Comparison of ENCODE assay signal across 21 cellular contexts in the genomic region with DNA sequence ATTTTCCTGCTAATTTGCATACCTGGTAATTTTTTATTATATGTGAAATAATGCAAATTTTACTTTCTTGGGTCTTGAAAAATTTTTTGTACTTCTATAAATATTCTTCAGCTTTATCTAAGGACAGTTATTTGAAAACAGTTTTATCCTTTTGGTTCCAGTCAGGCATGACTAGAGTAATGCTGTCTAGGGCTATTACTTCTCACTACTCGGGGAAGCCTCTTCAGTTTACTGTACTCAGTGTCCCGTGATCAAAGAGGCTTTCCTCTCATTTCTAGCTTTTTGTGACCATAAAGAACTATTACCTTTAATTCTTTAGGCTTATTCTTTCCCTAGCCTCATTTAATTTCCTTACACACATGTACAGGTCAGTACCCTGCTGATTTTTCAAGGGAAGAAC.
DNase-seq lines count a peak whose midpoint lies in the region; ATAC-seq and TF ChIP-seq lines count a peak whose summit lies in the region.
"Had no signal": no experiment of that assay in that cellular context is flagged by ENCODE, and none has a peak within 500 bp of the region (broad histone marks: within the 10 kb centered on the region; RNA-seq: fewer than 3 reads in every experiment).

No MANE protein-coding gene starts in this region.

- H3K79me2 ChIP-seq in neural progenitor cell (ENCODE audit: low read depth) (no peaks in the 10 kb centered on the region), GM23338 (replicated peaks; ENCODE audit: insufficient read depth) (no peaks in the 10 kb centered on the region), mammary epithelial cell (ENCODE audit: insufficient read depth, low read length) (no peaks in the 10 kb centered on the region)

- in situ Hi-C loops in mammary epithelial cell (cut with MboI; ENCODE audit: low sequenced_read_pairs in 2 of 2) = loop anchor here (10.0 to 25.0 kb wide), 3 partner anchors 627 to 1321 kb away; no protein-coding TSS in a partner anchor

- peaks cover 7% of the 10 kb centered on the region for H3K9me3 Mint-ChIP-seq in activated B cell treated with CpG ODN at 0.5 μM for 24 hours
- peaks cover 9% of the 10 kb centered on the region for H3K9me3 Mint-ChIP-seq in neural progenitor cell
- H3K9me3 Mint-ChIP-seq in GM23338 = peaks cover 8% of the 10 kb centered on the region; the same call in 2 of the 3 replicates
- H3K9me3 Mint-ChIP-seq in activated T-cell treated with anti-CD3 and anti-CD28 coated beads, Interleukin-2, amount 50 U/mL, for 24 hours = peaks cover 3% of the 10 kb centered on the region

- ATAC-seq in activated B cell treated with CpG ODN at 0.5 μM for 24 hours (ENCODE audit: low read depth) (peak; percentile 60), GM23338 (no peak)
- ATAC-seq: A549, HCT116, HepG2 had no signal

- H3K4me2 ChIP-seq in neural progenitor cell = no peak overlapping the region
- no peak overlapping the region for H3K4me2 ChIP-seq in GM23338
- no peak overlapping the region for H3K4me2 ChIP-seq in mammary epithelial cell (ENCODE audit: insufficient read depth, low read depth, low read length)
- H3K4me2 ChIP-seq: A549 had no signal

- H3K9ac ChIP-seq in neural progenitor cell = no peak overlapping the region
- H3K9ac ChIP-seq in mammary epithelial cell (ENCODE audit: insufficient read depth, low read length) = no peak overlapping the region

- no peaks in the 10 kb centered on the region for H3K9me2 ChIP-seq in GM23338 (ENCODE audit: insufficient read depth)

- H3K4me1 ChIP-seq in neural progenitor cell = no peaks in the 10 kb centered on the region
- no peaks in the 10 kb centered on the region for H3K4me1 ChIP-seq in GM23338 (ENCODE audit: insufficient read depth)
- no peaks in the 10 kb centered on the region for H3K4me1 ChIP-seq in mammary epithelial cell (ENCODE audit: insufficient read depth, low read length)
- H3K4me1 ChIP-seq: A549 had no signal

- POLR2A ChIA-PET in activated B cell treated with CpG ODN at 0.5 μM for 24 hours (lab: Charles Lee) = interaction anchor here (0.8 kb wide), 1 partner anchor 123 kb away, joined by 3 read pairs; no protein-coding TSS in a partner anchor

- intact Hi-C loops in activated B cell treated with CpG ODN at 0.5 μM for 24 hours (cut with micrococcal nuclease) = loop anchor here (2.0 to 5.0 kb wide), 2 partner anchors 401 to 1694 kb away; a partner anchor contains a TSS
- intact Hi-C loops in mammary epithelial cell (cut with micrococcal nuclease) = no loop called here

- H4K20me1 ChIP-seq in neural progenitor cell (ENCODE audit: low read depth) = no peaks in the 10 kb centered on the region
- no peaks in the 10 kb centered on the region for H4K20me1 ChIP-seq in GM23338 (replicated peaks; ENCODE audit: insufficient read depth)
- no peaks in the 10 kb centered on the region for H4K20me1 ChIP-seq in mammary epithelial cell (ENCODE audit: insufficient read depth, low read length)

- H3K27me3 Mint-ChIP-seq in activated B cell treated with CpG ODN at 0.5 μM for 24 hours (no peaks in the 10 kb centered on the region), neural progenitor cell (ENCODE audit: insufficient read depth, low read depth) (peaks cover 3% of the 10 kb centered on the region), GM23338 (ENCODE audit: insufficient read depth, low read depth, poor library complexity) (no peaks in the 10 kb centered on the region)
- H3K27me3 Mint-ChIP-seq in activated T-cell treated with anti-CD3 and anti-CD28 coated beads, Interleukin-2, amount 50 U/mL, for 24 hours = peaks cover 17% of the 10 kb centered on the region
- H3K27me3 Mint-ChIP-seq: IgD-negative memory B cell had no signal

- H3K9me3 ChIP-seq in neural progenitor cell (ENCODE audit: low read depth) (no peaks in the 10 kb centered on the region), mammary epithelial cell (replicated peaks; ENCODE audit: insufficient read depth, low read length) (no peaks in the 10 kb centered on the region)

- H2AFZ ChIP-seq in neural progenitor cell (replicated peaks) (peak overlapping the region; percentile 12), GM23338 (no peak overlapping the region), mammary epithelial cell (ENCODE audit: low read depth, low read length) (no peak overlapping the region)

- H3F3A ChIP-seq in neural progenitor cell (ENCODE audit: low read depth) (no peaks in the 10 kb centered on the region), GM23338 (replicated peaks; ENCODE audit: low read depth) (no peaks in the 10 kb centered on the region)

- H3K27me3 ChIP-seq in neural progenitor cell (no peaks in the 10 kb centered on the region), GM23338 (ENCODE audit: insufficient read depth) (no peaks in the 10 kb centered on the region), mammary epithelial cell (ENCODE audit: insufficient read depth, low read length) (no peaks in the 10 kb centered on the region)

- H3K27ac ChIP-seq in neural progenitor cell (no peak overlapping the region), GM23338 (ENCODE audit: low read depth) (no peak overlapping the region), mammary epithelial cell (ENCODE audit: insufficient read depth, low read depth, low read length) (no peak overlapping the region)
- H3K27ac ChIP-seq: 22Rv1, A549 had no signal

- dilution Hi-C loops in mammary epithelial cell (cut with HindIII; ENCODE audit: low sequenced_read_pairs) = no loop called here

- TF ChIP-seq CTCF in activated B cell treated with CpG ODN at 0.5 μM for 24 hours (IDR thresholded peaks at IDR 0.05) (no peak), neural progenitor cell (IDR thresholded peaks at IDR 0.05) (no peak), GM23338 (conservative IDR thresholded peaks at IDR 0.05; ENCODE audit: low read depth in 2 of 2) (no peak), mammary epithelial cell (conservative IDR thresholded peaks at IDR 0.05 in 1 of 2, IDR thresholded peaks at IDR 0.05 in 1 of 2; ENCODE audit: extremely low read depth in 1 of 2, insufficient read depth in 1 of 2, low read depth in 1 of 2, low read length in 2 of 2) (no peak)

- H3K36me3 Mint-ChIP-seq in activated B cell treated with CpG ODN at 0.5 μM for 24 hours (ENCODE audit: low read depth) (peaks cover 12% of the 10 kb centered on the region), neural progenitor cell (no peaks in the 10 kb centered on the region), GM23338 (ENCODE audit: low read depth) (peaks cover 7% of the 10 kb centered on the region; the same call in 2 of the 3 replicates)
- no peaks in the 10 kb centered on the region for H3K36me3 Mint-ChIP-seq in activated T-cell treated with anti-CD3 and anti-CD28 coated beads, Interleukin-2, amount 50 U/mL, for 24 hours (ENCODE audit: low read depth)
- H3K36me3 Mint-ChIP-seq: IgD-negative memory B cell had no signal

- H3K4me1 Mint-ChIP-seq in activated B cell treated with CpG ODN at 0.5 μM for 24 hours = peaks cover 68% of the 10 kb centered on the region
- H3K4me1 Mint-ChIP-seq in neural progenitor cell = no peaks in the 10 kb centered on the region
- H3K4me1 Mint-ChIP-seq in GM23338 = no peaks in the 10 kb centered on the region; the same call in 2 of the 3 replicates
- no peaks in the 10 kb centered on the region for H3K4me1 Mint-ChIP-seq in activated T-cell treated with anti-CD3 and anti-CD28 coated beads, Interleukin-2, amount 50 U/mL, for 24 hours (ENCODE audit: low read depth)

- DNase-seq in DMS79 treated with DMSO at 0.1 percent for 48 hours (lab: John Stamatoyannopoulos, UW) (peak; percentile 13), DMS79 (lab: John Stamatoyannopoulos, UW) (no peak), activated B cell treated with CpG ODN at 0.5 μM for 24 hours (no peak), neural progenitor cell (ENCODE audit: low spot score) (no peak), GM23338 (ENCODE audit: low spot score) (no peak), mammary epithelial cell (no peak)
- DNase-seq in activated T-cell treated with anti-CD3 and anti-CD28 coated beads, Interleukin-2, amount 50 U/mL, for 24 hours = no peak
- DNase-seq: AML-193; C1 segment of cervical spinal cord; CD4-positive, alpha-beta T cell; DMS153; GDM1; GOT3; H7; HFFc6; KBM-7 had no signal

- 84% methylated on average over 2 of the region's 2 CpGs for WGBS in mammary epithelial cell (ENCODE audit: low coverage, missing lambda C conversion rate)

- peak overlapping the region; percentile 88 for H3K27ac Mint-ChIP-seq in activated B cell treated with CpG ODN at 0.5 μM for 24 hours
- H3K27ac Mint-ChIP-seq in neural progenitor cell = no peak overlapping the region
- H3K27ac Mint-ChIP-seq in GM23338 = no peak overlapping the region
- H3K27ac Mint-ChIP-seq in activated T-cell treated with anti-CD3 and anti-CD28 coated beads, Interleukin-2, amount 50 U/mL, for 24 hours = no peak overlapping the region
- H3K27ac Mint-ChIP-seq: CD4-positive, alpha-beta T cell; HFFc6; IgD-negative memory B cell had no signal

- H3K4me3 Mint-ChIP-seq in activated B cell treated with CpG ODN at 0.5 μM for 24 hours (peak overlapping the region; percentile 46), neural progenitor cell (no peak overlapping the region), GM23338 (no peak overlapping the region)
- H3K4me3 Mint-ChIP-seq in activated T-cell treated with anti-CD3 and anti-CD28 coated beads, Interleukin-2, amount 50 U/mL, for 24 hours = no peak overlapping the region
- H3K4me3 Mint-ChIP-seq: CD4-positive, alpha-beta T cell; HFFc6 had no signal

- no peak overlapping the region for H3K4me3 ChIP-seq in neural progenitor cell
- no peak overlapping the region for H3K4me3 ChIP-seq in GM23338
- no peak overlapping the region for H3K4me3 ChIP-seq in mammary epithelial cell (replicated peaks in 1 of 3; ENCODE audit: insufficient read depth in 1 of 3, low read depth in 2 of 3, low read length in 3 of 3)
- H3K4me3 ChIP-seq: A549 had no signal

- H3K36me3 ChIP-seq in neural progenitor cell = no peaks in the 10 kb centered on the region
- H3K36me3 ChIP-seq in GM23338 (ENCODE audit: insufficient read depth) = no peaks in the 10 kb centered on the region
- no peaks in the 10 kb centered on the region for H3K36me3 ChIP-seq in mammary epithelial cell (ENCODE audit: insufficient read depth, low read length)

- CTCF ChIA-PET in activated B cell treated with CpG ODN at 0.5 μM for 24 hours (lab: Charles Lee) (interaction anchor here (0.9 to 15.0 kb wide), 2 partner anchors 129 to 278 kb away, joined by 3 to 147 read pairs; no protein-coding TSS in a partner anchor), mammary epithelial cell (lab: Charles Lee; ENCODE audit: low non-redundant PET) (no interaction called here)

- BruUV-seq in mammary epithelial cell (replicated peaks; lab: Mats Ljungman, UMichigan) = no TSS peak

TF ChIP-seq in GM23338, 12 proteins besides CTCF, POLR2A, EP300 and RAD21 (continues in another document):
- TF ChIP-seq CREB1 (CRISPR knock-in tag; IDR thresholded peaks at IDR 0.05; ENCODE audit: low read depth) = no peak
- no peak for TF ChIP-seq NANOG (IDR thresholded peaks at IDR 0.05; ENCODE audit: borderline replicate concordance)
